9 cellular contexts compared by ENCODE assay signal in genomic region chrX:119027960-119028732, GRCh38. TPM values are rescaled to one million over a fixed set of nuclear protein-coding genes. Genes with fewer than 3 reads are reported as not detected.
"Had no signal": no experiment of that assay in that cellular context is flagged by ENCODE, and none has a peak within 500 bp of the region (broad histone marks: within the 10 kb centered on the region; RNA-seq: fewer than 3 reads in every experiment).

No MANE protein-coding gene starts in this region.

RNA-seq across cellular contexts. Expression of gene CT47C1, which starts 44.6 kb away (rescaled TPM):
- total RNA-seq: LHCN-M2, MCF 10A, NCI-H460, OCI-LY7, PC-9, Right ventricle myocardium inferior, RPMI7951, SJSA1 had no signal
- polyA plus RNA-seq: SK-N-SH had no signal

RNA-seq across cellular contexts. Expression of gene LONRF3, which starts 53.7 kb away (rescaled TPM):
- total RNA-seq: OCI-LY7 had no signal
